Comparison of ENCODE assay signal across 26 cellular contexts in genomic region chr21:44838038-44838895, GRCh38. TPM values are rescaled to one million over a fixed set of nuclear protein-coding genes. Genes with fewer than 3 reads are reported as not detected.
DNase-seq lines count a peak whose midpoint lies in the region; ATAC-seq, FAIRE-seq and TF ChIP-seq lines count a peak whose summit lies in the region.
"Had no signal": no experiment of that assay in that cellular context is flagged by ENCODE, and none has a peak within 500 bp of the region (broad histone marks: within the 10 kb centered on the region; RNA-seq: fewer than 3 reads in every experiment).

No MANE protein-coding gene starts in this region.

- H2BK12ac ChIP-seq in H1 (ENCODE audit: low read depth, low read length) (no peak overlapping the region), trophoblast cell (ENCODE audit: low read length) (no peak overlapping the region)

- intact Hi-C loops in heart left ventricle (cut with DNase I) = no loop called here

- no peak for TF ChIP-seq POLR2A in H1 (IDR thresholded peaks at IDR 0.05; ENCODE audit: control extremely low read depth in 1 of 2, low read depth in 2 of 2, low read length in 2 of 2)
- no peak for TF ChIP-seq POLR2A in heart left ventricle (IDR thresholded peaks at IDR 0.05)

- DNase-seq in GM23338 (ENCODE audit: low spot score) (no peak), NCI-H2171 (lab: John Stamatoyannopoulos, UW) (peak; percentile 58), H1 (ENCODE audit: low read depth in 1 of 2, low spot score in 2 of 2) (no peak), trophoblast cell (no peak), SW 1271 (lab: John Stamatoyannopoulos, UW) (no peak), heart left ventricle (no peak)
- DNase-seq: activated CD4-positive, alpha-beta T cell treated with anti-CD3 and anti-CD28 coated beads for 48 hours; activated naive CD4-positive, alpha-beta T cell treated with anti-CD3 and anti-CD28 coated beads, Interleukin-2, amount 10 ng/mL, durations not matched to agents 7 days and 5 days; activated T-cell treated with anti-CD3 and anti-CD28 coated beads, Interleukin-2, amount 50 U/mL, for 48 hours; amniotic stem cell; DMS53; lower lobe of right lung; NCI-H82; stimulated activated CD4-positive, alpha-beta T cell treated with anti-CD3 and anti-CD28 coated beads, Interleukin-2, amount 100 ng/mL, for 24 hours; upper lobe of left lung had no signal

- H3K36me3 ChIP-seq in GM23338 (ENCODE audit: insufficient read depth) = no peaks in the 10 kb centered on the region
- H3K36me3 ChIP-seq in H1 (ENCODE audit: control insufficient read depth in 2 of 4, insufficient read depth in 4 of 4, low read length in 3 of 4) = no peaks in the 10 kb centered on the region; a peak in 1 of 8 replicates
- H3K36me3 ChIP-seq in trophoblast cell (ENCODE audit: control insufficient read depth in 1 of 2, insufficient read depth in 2 of 2, low read length in 2 of 2) = no peaks in the 10 kb centered on the region
- H3K36me3 ChIP-seq in heart left ventricle = no peaks in the 10 kb centered on the region
- H3K36me3 ChIP-seq: lower lobe of right lung, neutrophil, prostate gland, SJSA1, upper lobe of left lung had no signal

- H2BK20ac ChIP-seq in H1 (ENCODE audit: low read length) = no peak overlapping the region

- H4K8ac ChIP-seq in H1 (ENCODE audit: extremely low read depth, insufficient read depth, low read length) (0 out of 2 replicates have a peak overlapping the region, but pooled peaks have one; percentile 57), trophoblast cell (ENCODE audit: low read depth, low read length) (no peak overlapping the region)

- no peak overlapping the region for H3K23ac ChIP-seq in H1 (ENCODE audit: insufficient read length)
- no peak overlapping the region for H3K23ac ChIP-seq in trophoblast cell (ENCODE audit: low read length)

- H3K4ac ChIP-seq in H1 (replicated peaks; ENCODE audit: insufficient read length, low read depth, low read length) (no peak overlapping the region), trophoblast cell (ENCODE audit: low read depth, low read length) (no peak overlapping the region)

- H2AFZ ChIP-seq in GM23338 = no peak overlapping the region
- no peak overlapping the region for H2AFZ ChIP-seq in H1 (ENCODE audit: low read length)
- no peak overlapping the region for H2AFZ ChIP-seq in trophoblast cell (ENCODE audit: insufficient read depth, low read length, poor library complexity)

- H3K9ac ChIP-seq in H1 (replicated peaks in 1 of 4; ENCODE audit: extremely low read depth in 1 of 4, low read depth in 3 of 4, low read length in 3 of 4) (no peak overlapping the region), trophoblast cell (ENCODE audit: low read length) (no peak overlapping the region)

- CTCF ChIA-PET in H1 (lab: Charles Lee; ENCODE audit: partially characterized antibody) = interaction anchor here (0.6 to 1.7 kb wide), 3 partner anchors 11 to 70 kb away, joined by 3 read pairs; no protein-coding TSS in a partner anchor

- H4K20me1 ChIP-seq in GM23338 (replicated peaks; ENCODE audit: insufficient read depth) (no peaks in the 10 kb centered on the region), H1 (replicated peaks in 1 of 2; ENCODE audit: control insufficient read depth in 1 of 2, insufficient read depth in 2 of 2, low read length in 2 of 2) (no peaks in the 10 kb centered on the region)

- no peaks in the 10 kb centered on the region for H3K9me3 Mint-ChIP-seq in GM23338
- H3K9me3 Mint-ChIP-seq: activated naive CD4-positive, alpha-beta T cell treated with anti-CD3 and anti-CD28 coated beads, Interleukin-2, amount 10 ng/mL, durations not matched to agents 7 days and 5 days; dendritic cell treated with granulocyte-macrophage colony-stimulating factor and Interleukin-4, amounts not matched to agents 40 ng/mL and 50 ng/mL, for 4 days had no signal

- H3K4me3 ChIP-seq in GM23338 = no peak overlapping the region
- no peak overlapping the region for H3K4me3 ChIP-seq in H1 (ENCODE audit: extremely low read depth in 1 of 4, insufficient read depth in 2 of 4, low read depth in 3 of 4, low read length in 4 of 4)
- no peak overlapping the region for H3K4me3 ChIP-seq in trophoblast cell (ENCODE audit: low read depth, low read length)
- no peak overlapping the region for H3K4me3 ChIP-seq in heart left ventricle
- H3K4me3 ChIP-seq: lower lobe of right lung, prostate gland, SJSA1, skin epidermis, upper lobe of left lung had no signal

- H2AK5ac ChIP-seq in H1 (ENCODE audit: low read depth, low read length) (no peak overlapping the region), trophoblast cell (ENCODE audit: low read length) (peak overlapping the region; percentile 33)

- no peak overlapping the region for H3K27ac Mint-ChIP-seq in GM23338
- H3K27ac Mint-ChIP-seq: activated naive CD4-positive, alpha-beta T cell treated with anti-CD3 and anti-CD28 coated beads, Interleukin-2, amount 10 ng/mL, durations not matched to agents 7 days and 5 days had no signal

- TF ChIP-seq EP300 in H1 (IDR thresholded peaks at IDR 0.05; ENCODE audit: borderline replicate concordance in 1 of 2, low read depth in 2 of 2, low read length in 2 of 2) = no peak

- H3K4me1 ChIP-seq in GM23338 (ENCODE audit: insufficient read depth) (no peaks in the 10 kb centered on the region), H1 (replicated peaks in 1 of 4; ENCODE audit: control insufficient read depth in 3 of 4, insufficient read depth in 4 of 4, low read length in 3 of 4) (no peaks in the 10 kb centered on the region; a peak in 2 of 7 replicates), trophoblast cell (ENCODE audit: control insufficient read depth in 1 of 2, insufficient read depth in 2 of 2, low read length in 2 of 2) (peaks cover 5 to 9% of the 10 kb centered on the region in 2 experiments), heart left ventricle (peaks cover 0 to 8% (median 4%) of the 10 kb centered on the region in 12 donors)
- H3K4me1 ChIP-seq: lower lobe of right lung, prostate gland had no signal

- no peaks in the 10 kb centered on the region for H3K27me3 ChIP-seq in GM23338 (ENCODE audit: insufficient read depth)
- no peaks in the 10 kb centered on the region for H3K27me3 ChIP-seq in H1 (replicated peaks in 1 of 4; ENCODE audit: control insufficient read depth in 3 of 4, extremely low read depth in 1 of 4, insufficient read depth in 3 of 4, low read length in 3 of 4)
- H3K27me3 ChIP-seq in trophoblast cell (ENCODE audit: insufficient read depth, low read length) = no peaks in the 10 kb centered on the region
- no peaks in the 10 kb centered on the region for H3K27me3 ChIP-seq in heart left ventricle
- H3K27me3 ChIP-seq: neutrophil, SJSA1, upper lobe of left lung had no signal

- no peaks in the 10 kb centered on the region; the same call in 1 of the 3 replicates for H3K4me1 Mint-ChIP-seq in GM23338
- H3K4me1 Mint-ChIP-seq: activated naive CD4-positive, alpha-beta T cell treated with anti-CD3 and anti-CD28 coated beads, Interleukin-2, amount 10 ng/mL, durations not matched to agents 7 days and 5 days had no signal

- H2BK15ac ChIP-seq in H1 (ENCODE audit: low read length) = 0 out of 2 replicates have a peak overlapping the region, but pooled peaks have one; percentile 46

- H2BK120ac ChIP-seq in H1 (replicated peaks; ENCODE audit: low read depth, low read length) (no peak overlapping the region), trophoblast cell (ENCODE audit: insufficient read depth, low read length, poor library complexity) (no peak overlapping the region)

- H4K91ac ChIP-seq in H1 (replicated peaks; ENCODE audit: insufficient read length, low read length) (no peak overlapping the region), trophoblast cell (ENCODE audit: low read depth, low read length) (no peak overlapping the region)

- H3K27ac ChIP-seq in GM23338 (ENCODE audit: low read depth) = no peak overlapping the region
- H3K27ac ChIP-seq in H1 (ENCODE audit: low read depth, low read length) = no peak overlapping the region
- H3K27ac ChIP-seq in trophoblast cell (ENCODE audit: low read depth, low read length) = no peak overlapping the region
- no peak overlapping the region for H3K27ac ChIP-seq in heart left ventricle
- H3K27ac ChIP-seq: lower lobe of right lung, neutrophil, prostate gland, SJSA1, skin epidermis, upper lobe of left lung had no signal

- FAIRE-seq in H1 (lab: Jason Lieb, UNC) = no peak
- FAIRE-seq: bronchial epithelial cell, G401.6, GM18507, keratinocyte had no signal

- POLR2A ChIA-PET in H1 (lab: Charles Lee; ENCODE audit: partially characterized antibody) = interaction anchor here (2.0 kb wide), 1 partner anchor 10 kb away, joined by 5 read pairs; no protein-coding TSS in a partner anchor

- no peaks in the 10 kb centered on the region for H3F3A ChIP-seq in GM23338 (replicated peaks; ENCODE audit: low read depth)

- H3K4me2 ChIP-seq in GM23338 = no peak overlapping the region
- H3K4me2 ChIP-seq in H1 (ENCODE audit: insufficient read depth in 1 of 2, low read depth in 2 of 2, low read length in 2 of 2) = no peak overlapping the region
- H3K4me2 ChIP-seq in trophoblast cell (ENCODE audit: low read length) = no peak overlapping the region

- 90% methylated on average over 20 of the region's 30 CpGs; no CpG with 5 or more reads in 1 of the 2 experiments for WGBS in H1 (ENCODE audit: extremely low coverage in 1 of 2, insufficient coverage in 1 of 2, insufficient read length in 1 of 2, insufficient replicate concordance in 2 of 2, low coverage in 1 of 2, low lambda C conversion rate in 2 of 2, missing lambda C conversion rate in 1 of 2), 2 experiments
- no CpG with 5 or more reads among the region's 30 CpGs for WGBS in trophoblast cell (ENCODE audit: extremely low coverage, insufficient coverage, insufficient read length)
- WGBS in heart left ventricle, 4 donors = 82 to 94% (median 88%) methylated on average over 21 to 30 of the region's 30 CpGs

- H3K14ac ChIP-seq in H1 (ENCODE audit: insufficient read length) (no peak overlapping the region), trophoblast cell (ENCODE audit: low read length) (no peak overlapping the region)

- TF ChIP-seq CTCF in GM23338 (conservative IDR thresholded peaks at IDR 0.05; ENCODE audit: low read depth in 2 of 2) = no peak
- TF ChIP-seq CTCF in H1 (IDR thresholded peaks at IDR 0.05; ENCODE audit: control extremely low read depth in 1 of 3, insufficient read depth in 1 of 3, low read depth in 1 of 3, low read length in 3 of 3) = no peak
- no peak for TF ChIP-seq CTCF in heart left ventricle (IDR thresholded peaks at IDR 0.05)

- TF ChIP-seq RAD21 in H1 (IDR thresholded peaks at IDR 0.05 in 1 of 2, conservative IDR thresholded peaks at IDR 0.05 in 1 of 2; ENCODE audit: low read depth in 2 of 2, low read length in 2 of 2) = no peak

- ATAC-seq in GM23338 = peak; percentile 44
- ATAC-seq in SK-N-SH treated with all-trans-retinoic acid at 6 μM for 48 hours = no peak
- ATAC-seq in heart left ventricle = no peak
- ATAC-seq in GM18909 (IDR thresholded peaks at IDR 0.05; ENCODE audit: poor library complexity, unreplicated experiment) = no peak

- H3K4me3 Mint-ChIP-seq in GM23338 = no peak overlapping the region
- H3K4me3 Mint-ChIP-seq: activated naive CD4-positive, alpha-beta T cell treated with anti-CD3 and anti-CD28 coated beads, Interleukin-2, amount 10 ng/mL, durations not matched to agents 7 days and 5 days; dendritic cell treated with granulocyte-macrophage colony-stimulating factor and Interleukin-4, amounts not matched to agents 40 ng/mL and 50 ng/mL, for 4 days had no signal

- no peak overlapping the region for H4K5ac ChIP-seq in H1 (ENCODE audit: insufficient read length, low read depth, low read length)

- H3K79me1 ChIP-seq in H1 (ENCODE audit: low read depth, low read length) = no peaks in the 10 kb centered on the region
- H3K79me1 ChIP-seq in trophoblast cell (ENCODE audit: low read length) = no peaks in the 10 kb centered on the region

- H3K9me2 ChIP-seq in GM23338 (ENCODE audit: insufficient read depth) = no peaks in the 10 kb centered on the region

- H3K36me3 Mint-ChIP-seq in GM23338 (ENCODE audit: low read depth) = no peaks in the 10 kb centered on the region
- H3K36me3 Mint-ChIP-seq: activated naive CD4-positive, alpha-beta T cell treated with anti-CD3 and anti-CD28 coated beads, Interleukin-2, amount 10 ng/mL, durations not matched to agents 7 days and 5 days had no signal

- H3K9me3 ChIP-seq in H1 (ENCODE audit: insufficient read depth in 2 of 2, low read depth in 1 of 2, low read length in 1 of 2) = no peaks in the 10 kb centered on the region
- no peaks in the 10 kb centered on the region for H3K9me3 ChIP-seq in trophoblast cell (ENCODE audit: insufficient read depth, low read depth, low read length)
- H3K9me3 ChIP-seq in heart left ventricle = no peaks in the 10 kb centered on the region
- H3K9me3 ChIP-seq: lower lobe of right lung, neutrophil, prostate gland, SJSA1, upper lobe of left lung had no signal

- no peak overlapping the region for H3K18ac ChIP-seq in H1 (ENCODE audit: extremely low read depth, low read length)
- H3K18ac ChIP-seq in trophoblast cell (ENCODE audit: low read length) = no peak overlapping the region

- no peaks in the 10 kb centered on the region for H3K79me2 ChIP-seq in GM23338 (replicated peaks; ENCODE audit: insufficient read depth)
- no peaks in the 10 kb centered on the region for H3K79me2 ChIP-seq in H1 (ENCODE audit: control insufficient read depth in 1 of 2, insufficient read depth in 2 of 2, low read length in 2 of 2)
- no peaks in the 10 kb centered on the region for H3K79me2 ChIP-seq in trophoblast cell (ENCODE audit: control insufficient read depth, insufficient read depth, low read length, poor library complexity)

- H2BK5ac ChIP-seq in H1 (ENCODE audit: low read depth, low read length) (no peak overlapping the region), trophoblast cell (ENCODE audit: low read depth, low read length, poor library complexity) (no peak overlapping the region)

- peaks cover 3% of the 10 kb centered on the region for H3K27me3 Mint-ChIP-seq in GM23338 (ENCODE audit: insufficient read depth, low read depth, poor library complexity)

- no peak overlapping the region for H3K56ac ChIP-seq in H1 (replicated peaks; ENCODE audit: insufficient read length, low read depth, low read length)

- no peaks in the 10 kb centered on the region; the same call in 1 of the 2 replicates for H3K23me2 ChIP-seq in H1 (ENCODE audit: low read depth, low read length)

- H4K12ac ChIP-seq in trophoblast cell (ENCODE audit: low read depth, low read length) = no peak overlapping the region

RNA-seq across cellular contexts. Expression of gene SUMO3, which starts 20.4 kb away (rescaled TPM):
- total RNA-seq in GM23338 (2014; rRNA removed; shearing (Covaris generic)) = 91.9 and 103 TPM in 2 replicates
- polyA plus RNA-seq in GM23338 (2016; fragmentation: Nextera tagmentation; extraction: Ambion mirVana) = 90.6 and 90.8 TPM in 2 replicates
- total RNA-seq in H1 (2021; fragmentation: NEBNext Ultra II Directional; extraction: Animal tissue kit (Norgen Biotek cat#: 25700)) = 95.0 and 96.8 TPM in 2 replicates
- 97.8 and 101 TPM in 2 replicates for polyA plus RNA-seq in H1 (2011; rRNA removed)
- 105 TPM for polyA plus RNA-seq in H1 (2011; cell fraction: cytosol; rRNA removed)
- polyA plus RNA-seq in H1 (2011; cell fraction: nucleus; rRNA removed) = 35.1 TPM
- polyA plus RNA-seq in H1 (2012, experiment 1 of 2) = 88.6 to 98.6 TPM (median 95.5 TPM) in 4 replicates
- polyA plus RNA-seq in H1 (2012, experiment 2 of 2) = 117 TPM
- polyA plus RNA-seq in H1 (2013, experiment 1 of 2) = 98.6 TPM
- 104 TPM for polyA plus RNA-seq in H1 (2013, experiment 2 of 2)
- polyA minus RNA-seq in H1 (2011; rRNA and poly(A)+ RNA removed) = 47.9 and 48.2 TPM in 2 replicates
- polyA minus RNA-seq in H1 (2011; cell fraction: cytosol; rRNA and poly(A)+ RNA removed) = 49.1 TPM
- polyA minus RNA-seq in H1 (2011; cell fraction: nucleus; rRNA and poly(A)+ RNA removed) = 39.7 TPM
- polyA plus RNA-seq in trophoblast cell (2013) = 92.0 and 98.8 TPM in 2 replicates
- 10 to 100 TPM; 68.2 to 83.0 (median 78.1) TPM for total RNA-seq in heart left ventricle
- 100 to 1,000 TPM in 1 of 2 donors, 10 to 100 TPM in 1; 22.0 to 108 TPM for polyA plus RNA-seq in heart left ventricle

RNA-seq across cellular contexts. Expression of gene PTTG1IP, which starts 35.2 kb away (rescaled TPM):
- 168 and 172 TPM in 2 replicates for total RNA-seq in GM23338 (2014; rRNA removed; shearing (Covaris generic))
- polyA plus RNA-seq in GM23338 (2016; fragmentation: Nextera tagmentation; extraction: Ambion mirVana) = 96.0 and 99.9 TPM in 2 replicates
- 124 and 130 TPM in 2 replicates for total RNA-seq in H1 (2021; fragmentation: NEBNext Ultra II Directional; extraction: Animal tissue kit (Norgen Biotek cat#: 25700))
- polyA plus RNA-seq in H1 (2011; rRNA removed) = 88.9 and 90.8 TPM in 2 replicates
- 98.5 TPM for polyA plus RNA-seq in H1 (2011; cell fraction: cytosol; rRNA removed)
- polyA plus RNA-seq in H1 (2011; cell fraction: nucleus; rRNA removed) = 76.0 TPM
- polyA plus RNA-seq in H1 (2012, experiment 1 of 2) = 76.4 to 95.3 TPM (median 87.0 TPM) in 4 replicates
- polyA plus RNA-seq in H1 (2012, experiment 2 of 2) = 117 TPM
- polyA plus RNA-seq in H1 (2013, experiment 1 of 2) = 140 TPM
- polyA plus RNA-seq in H1 (2013, experiment 2 of 2) = 172 TPM
- polyA minus RNA-seq in H1 (2011; rRNA and poly(A)+ RNA removed) = 63.7 and 69.2 TPM in 2 replicates
- polyA minus RNA-seq in H1 (2011; cell fraction: cytosol; rRNA and poly(A)+ RNA removed) = 110 TPM
- 39.1 TPM for polyA minus RNA-seq in H1 (2011; cell fraction: nucleus; rRNA and poly(A)+ RNA removed)
- polyA plus RNA-seq in trophoblast cell (2013) = 258 and 262 TPM in 2 replicates
- total RNA-seq in heart left ventricle = 100 to 1,000 TPM; 134 to 319 (median 172) TPM
- 100 to 1,000 TPM; 126 to 253 TPM for polyA plus RNA-seq in heart left ventricle

RNA-seq across cellular contexts. Expression of gene UBE2G2, which starts 36.6 kb away (rescaled TPM):
- total RNA-seq in GM23338 (2014; rRNA removed; shearing (Covaris generic)) = 100 and 112 TPM in 2 replicates
- polyA plus RNA-seq in GM23338 (2016; fragmentation: Nextera tagmentation; extraction: Ambion mirVana) (55.0 and 66.4 TPM in 2 replicates), H1 (2011; rRNA removed) (96.3 and 145 TPM in 2 replicates), heart left ventricle (10 to 100 TPM; 44.3 to 60.0 TPM)
- total RNA-seq in H1 (2021; fragmentation: NEBNext Ultra II Directional; extraction: Animal tissue kit (Norgen Biotek cat#: 25700)) = 93.0 and 101 TPM in 2 replicates
- 155 TPM for polyA plus RNA-seq in H1 (2011; cell fraction: cytosol; rRNA removed)
- polyA plus RNA-seq in H1 (2011; cell fraction: nucleus; rRNA removed) = 199 TPM
- polyA plus RNA-seq in H1 (2012, experiment 1 of 2) = 118 to 169 TPM (median 137 TPM) in 4 replicates
- polyA plus RNA-seq in H1 (2012, experiment 2 of 2) = 37.9 TPM
- polyA plus RNA-seq in H1 (2013, experiment 1 of 2) = 64.7 TPM
- polyA plus RNA-seq in H1 (2013, experiment 2 of 2) = 58.9 TPM
- 140 and 150 TPM in 2 replicates for polyA minus RNA-seq in H1 (2011; rRNA and poly(A)+ RNA removed)
- polyA minus RNA-seq in H1 (2011; cell fraction: cytosol; rRNA and poly(A)+ RNA removed) = 77.9 TPM
- 82.5 TPM for polyA minus RNA-seq in H1 (2011; cell fraction: nucleus; rRNA and poly(A)+ RNA removed)
- 31.5 and 32.1 TPM in 2 replicates for polyA plus RNA-seq in trophoblast cell (2013)
- 10 to 100 TPM; 57.4 to 84.4 (median 71.4) TPM for total RNA-seq in heart left ventricle
